ENCODE assay signal across 8 cellular contexts in genomic region chr12:19186722-19187661, GRCh38. TPM values are rescaled to one million over a fixed set of nuclear protein-coding genes. Genes with fewer than 3 reads are reported as not detected.
A peak's percentile ranks its signal among the peaks of the same experiment; 100 is the strongest.
DNase-seq lines count a peak whose midpoint lies in the region; ATAC-seq and TF ChIP-seq lines count a peak whose summit lies in the region.

No MANE protein-coding gene starts in this region.

- BruUV-seq in A673 (replicated peaks; lab: Mats Ljungman, UMichigan) = no TSS peak

- TF ChIP-seq CTCF in A673 (conservative IDR thresholded peaks at IDR 0.05; ENCODE audit: low read depth, low read length) (peak; percentile 73), GM12874 (IDR thresholded peaks at IDR 0.05; ENCODE audit: insufficient read depth, low read depth, low read length) (peak; percentile 14; the same call in 1 of the 2 replicates), astrocyte of the cerebellum (IDR thresholded peaks at IDR 0.05; ENCODE audit: low read depth, low read length, missing control alignments) (peak; percentile 11), hepatocyte (IDR thresholded peaks at IDR 0.05; ENCODE audit: poor library complexity) (peak; percentile 72), thyroid gland (IDR thresholded peaks at IDR 0.05) (peak in 5 of 6 experiments; percentile 36 to 76 (median 63))

- peaks cover 8% of the 10 kb centered on the region for H4K20me1 ChIP-seq in hepatocyte (ENCODE audit: insufficient read depth, poor library complexity, severe bottlenecking)

- in situ Hi-C loops in astrocyte of the cerebellum (cut with HindIII; ENCODE audit: low sequenced_read_pairs) = loop anchor here (5.0 kb wide), 1 partner anchor 50 kb away; no protein-coding TSS in a partner anchor

- H3K9me3 ChIP-seq in A673 (ENCODE audit: low read depth, low read length, poor library complexity, severe bottlenecking) = no peaks in the 10 kb centered on the region
- H3K9me3 ChIP-seq in hepatocyte (ENCODE audit: low read depth) = no peaks in the 10 kb centered on the region
- no peaks in the 10 kb centered on the region for H3K9me3 ChIP-seq in thyroid gland

- no peak overlapping the region for H2AFZ ChIP-seq in hepatocyte

- H3K4me3 ChIP-seq in A673 (ENCODE audit: low read depth, low read length, poor library complexity, severe bottlenecking) = no peak overlapping the region
- H3K4me3 ChIP-seq in astrocyte of the cerebellum (ENCODE audit: low read depth, low read length) = no peak overlapping the region
- H3K4me3 ChIP-seq in hepatocyte = no peak overlapping the region
- no peak overlapping the region for H3K4me3 ChIP-seq in thyroid gland (replicated peaks in 1 of 3)

- H3K27me3 ChIP-seq in A673 (replicated peaks; ENCODE audit: insufficient read depth, low read depth, low read length, poor library complexity) = no peaks in the 10 kb centered on the region
- no peaks in the 10 kb centered on the region for H3K27me3 ChIP-seq in hepatocyte
- H3K27me3 ChIP-seq in thyroid gland = no peaks in the 10 kb centered on the region

- CTCF ChIA-PET in A673 (lab: Charles Lee) = interaction anchor here (0.8 to 1.1 kb wide), 2 partner anchors 757 to 937 kb away, joined by 3 read pairs; no protein-coding TSS in a partner anchor

- no peak overlapping the region for H3K4me2 ChIP-seq in hepatocyte

- intact Hi-C loops in A673 (cut with micrococcal nuclease; ENCODE audit: unreplicated experiment) (loop anchor here (5.0 to 10.0 kb wide), 4 partner anchors 100 to 935 kb away; no protein-coding TSS in a partner anchor), thyroid gland (cut with DNase I) (no loop called here)

- WGBS in hepatocyte (ENCODE audit: low lambda C conversion rate, missing lambda C conversion rate) = 73% methylated on average over 4 of the region's 4 CpGs
- WGBS in thyroid gland, 2 donors = 52 to 62% methylated on average over 4 of the region's 4 CpGs

- no peak for ATAC-seq in GM21576 (IDR thresholded peaks at IDR 0.05; ENCODE audit: unreplicated experiment)

- no peaks in the 10 kb centered on the region for H3K36me3 ChIP-seq in A673 (ENCODE audit: insufficient read depth, low read length, poor library complexity, severe bottlenecking)
- H3K36me3 ChIP-seq in hepatocyte (replicated peaks; ENCODE audit: insufficient read depth, low read depth) = no peaks in the 10 kb centered on the region
- H3K36me3 ChIP-seq in thyroid gland = no peaks in the 10 kb centered on the region

- no peak overlapping the region for H3K27ac ChIP-seq in A673 (ENCODE audit: low read depth, low read length, poor library complexity, severe bottlenecking)
- H3K27ac ChIP-seq in hepatocyte = no peak overlapping the region
- H3K27ac ChIP-seq in thyroid gland = no peak overlapping the region

- H3K4me1 ChIP-seq in A673 (ENCODE audit: insufficient read depth, low read length, poor library complexity, severe bottlenecking) (no peaks in the 10 kb centered on the region), hepatocyte (ENCODE audit: insufficient read depth) (peaks cover 9% of the 10 kb centered on the region), thyroid gland (peaks cover 17 to 28% of the 10 kb centered on the region in 2 donors)

- no peak for TF ChIP-seq POLR2A in thyroid gland (IDR thresholded peaks at IDR 0.05)

- POLR2A ChIA-PET in A673 (lab: Charles Lee; ENCODE audit: low non-redundant PET) = no interaction called here

- H3K9me2 ChIP-seq in hepatocyte (replicated peaks; ENCODE audit: insufficient read depth) = no peaks in the 10 kb centered on the region

- H3K79me2 ChIP-seq in hepatocyte = peaks cover 92% of the 10 kb centered on the region

- DNase-seq in A673 (ENCODE audit: low spot score) (peak; percentile 57), NCI-H128 (lab: John Stamatoyannopoulos, UW; ENCODE audit: unreplicated experiment) (peak; percentile 59), astrocyte of the cerebellum (ENCODE audit: low read depth) (peak; percentile 63), hepatocyte (ENCODE audit: low spot score) (peak; percentile 69), thyroid gland (no peak), HuH-7.5 (ENCODE audit: low spot score) (no peak)

RNA-seq across cellular contexts. Expression of gene PLEKHA5, which starts 57.5 kb away (rescaled TPM):
- total RNA-seq in A673 (2021) (14.0 and 17.7 TPM in 2 replicates), hepatocyte (39.6 and 39.7 TPM in 2 replicates), thyroid gland (10 to 100 TPM; 35.4 to 48.6 (median 40.8) TPM)
- 32.2 and 39.3 TPM in 2 replicates for polyA plus RNA-seq in hepatocyte

Comparison
In these comparisons a context has a peak if more than half of its experiments do, and no peak if none do; other contexts are left out.
1. DNase-seq: peak in A673 (single experiment), NCI-H128 (single experiment), astrocyte of the cerebellum (single experiment) and hepatocyte (single experiment); none in thyroid gland (0 of 2) and HuH-7.5 (single experiment).
2. CTCF ChIP-seq: peak in every context shown above with its lines; median percentile 73 in A673; 72 in hepatocyte; 63 in thyroid gland; 14 in GM12874; 11 in astrocyte of the cerebellum.